In genomic region chr14:35292051-35292769, GRCh38 we compare ENCODE assay signal across 8 cellular contexts.
DNase-seq lines count a peak whose midpoint lies in the region; ATAC-seq and TF ChIP-seq lines count a peak whose summit lies in the region.

Gene PSMA6 (plus strand): TSS chr14:35292382. CDS start chr14:35292477, 95 bp downstream.

- no peaks in the 10 kb centered on the region for H3K9me3 Mint-ChIP-seq in central memory CD8-positive, alpha-beta T cell

- peak within 1 kb of the TSS; percentile 97 for H3K27ac Mint-ChIP-seq in central memory CD8-positive, alpha-beta T cell (ENCODE audit: low read depth)

- peaks cover 18% of the 10 kb centered on the region for H3K36me3 Mint-ChIP-seq in central memory CD8-positive, alpha-beta T cell (ENCODE audit: insufficient read depth)

- DNase-seq in AG09309 (ENCODE audit: low read depth), result peak; percentile 93
- peak; percentile 99 to 100 for DNase-seq in NCI-H446 (lab: John Stamatoyannopoulos, UW)
- DNase-seq in activated CD4-positive, CD25-positive, alpha-beta regulatory T cell treated with anti-CD3 and anti-CD28 coated beads, Interleukin-2, amount 50 U/mL, for 16 hours (ENCODE audit: low read depth, low spot score), result peak; percentile 99
- DNase-seq in central memory CD8-positive, alpha-beta T cell (ENCODE audit: low spot score in 2 of 2), result peak; percentile 94 to 98
- peak; percentile 100 for DNase-seq in inferior parietal cortex (ENCODE audit: extremely low spot score)
- DNase-seq in stimulated activated CD4-positive, alpha-beta T cell treated with anti-CD3 and anti-CD28 coated beads, Interleukin-12 subunit alpha, Interleukin-12 subunit beta, amount 100 ng/mL, for 24 hours (ENCODE audit: low read depth in 2 of 2), result peak; percentile 98

- H3K4me3 ChIP-seq in AG09309 (ENCODE audit: control insufficient read depth, low read depth, low read length), result peak within 1 kb of the TSS; percentile 69

- H3K4me1 Mint-ChIP-seq in central memory CD8-positive, alpha-beta T cell, result peaks cover 40% of the 10 kb centered on the region

- ATAC-seq in GM19025 (IDR thresholded peaks at IDR 0.05; ENCODE audit: low read depth, unreplicated experiment) (peak; percentile 89), HG03342 (IDR thresholded peaks at IDR 0.05; ENCODE audit: unreplicated experiment) (peak; percentile 83)
- ATAC-seq in central memory CD8-positive, alpha-beta T cell (replicated peaks; ENCODE audit: extremely low read depth, poor library complexity, severe bottlenecking), result peak; percentile 89

- no peaks in the 10 kb centered on the region for H3K27me3 Mint-ChIP-seq in central memory CD8-positive, alpha-beta T cell

- H3K4me3 Mint-ChIP-seq in central memory CD8-positive, alpha-beta T cell, result peak within 1 kb of the TSS; percentile 97

- no peak for TF ChIP-seq CTCF in AG09309 (IDR thresholded peaks at IDR 0.05; ENCODE audit: control insufficient read depth, insufficient read depth, low read depth, low read length, missing control alignments)

Comparison
In these comparisons a context has a peak if more than half of its experiments do, and no peak if none do; other contexts are left out.
1. Peak in every context shown above with its lines: DNase-seq, ATAC-seq and H3K4me3 ChIP-seq.